30 cellular contexts compared by ENCODE assay signal in genomic region chr15:40293905-40294895, GRCh38. TPM values are rescaled to one million over a fixed set of nuclear protein-coding genes. Genes with fewer than 3 reads are reported as not detected.
DNase-seq lines count a peak whose midpoint lies in the region; ATAC-seq and TF ChIP-seq lines count a peak whose summit lies in the region.
"Had no signal": no experiment of that assay in that cellular context is flagged by ENCODE, and none has a peak within 500 bp of the region (broad histone marks: within the 10 kb centered on the region; RNA-seq: fewer than 3 reads in every experiment).

No MANE protein-coding gene starts in this region.

- DNase-seq in NCI-H2227 (lab: John Stamatoyannopoulos, UW; ENCODE audit: unreplicated experiment) (peak; percentile 69), NCI-H2227 treated with DMSO at 0.1 percent for 48 hours (lab: John Stamatoyannopoulos, UW) (no peak), lower lobe of right lung (peak; percentile 18), psoas muscle (peak; percentile 2 to 36), G401 (ENCODE audit: low spot score) (no peak), HUDEP-2 (lab: John Stamatoyannopoulos, UW; ENCODE audit: unreplicated experiment in 76 of 76) (no peak), EL (no peak)
- DNase-seq: activated CD4-positive, alpha-beta T cell treated with anti-CD3 and anti-CD28 coated beads, Interleukin-2, amount 10 ng/mL, durations not matched to agents 7 days and 5 days; CD4-positive, alpha-beta T cell; glutamatergic neuron; Kasumi-1; midbrain; naive B cell; NCI-H1436 treated with DMSO at 0.1 percent for 48 hours; NCI-H2081 treated with DMSO at 0.1 percent for 48 hours; NK-92 treated with Interleukin-12 subunit alpha and Interleukin-12 subunit beta, amount 100 ng/mL, for 24 hours; ovary; SK-N-SH; stimulated activated CD4-positive, alpha-beta T cell treated with anti-CD3 and anti-CD28 coated beads, Interleukin-2, amount 100 ng/mL, for 24 hours; uterus had no signal

- ATAC-seq in lower lobe of right lung, result no peak
- no peak for ATAC-seq in psoas muscle
- ATAC-seq: activated naive CD4-positive, alpha-beta T cell treated with anti-CD3 and anti-CD28 coated beads, Interleukin-2, amount 50 U/mL, for 72 hours; WTC11 had no signal

- peaks cover 2 to 6% (median 3%) of the 10 kb centered on the region in 5 experiments for H3K9me3 Mint-ChIP-seq in brain
- H3K9me3 Mint-ChIP-seq: activated CD4-positive, alpha-beta T cell treated with anti-CD3 and anti-CD28 coated beads, Interleukin-2, amount 10 ng/mL, durations not matched to agents 7 days and 5 days; activated naive CD4-positive, alpha-beta T cell treated with anti-CD3 and anti-CD28 coated beads, Interleukin-2, amount 50 U/mL, for 72 hours; CD4-positive, alpha-beta T cell; stimulated activated naive CD8-positive, alpha-beta T cell treated with anti-CD3 and anti-CD28 coated beads, Interleukin-15, Interleukin-2, amounts not matched to agents 100 ng/mL and 50 ng/mL, for 24 hours had no signal

- H3K27me3 ChIP-seq in lower lobe of right lung (ENCODE audit: low read depth) (peaks cover 7% of the 10 kb centered on the region), psoas muscle (ENCODE audit: insufficient read depth in 3 of 3, low read length in 2 of 3) (no peaks in the 10 kb centered on the region)
- H3K27me3 ChIP-seq: ovary, right atrium auricular region, uterus had no signal

- H3K4me1 Mint-ChIP-seq in brain, result peaks cover 66% of the 10 kb centered on the region
- H3K4me1 Mint-ChIP-seq: activated CD4-positive, alpha-beta T cell treated with anti-CD3 and anti-CD28 coated beads, Interleukin-2, amount 10 ng/mL, durations not matched to agents 7 days and 5 days had no signal

- H3K27ac Mint-ChIP-seq in brain, result peak overlapping the region in 4 of 5 experiments; percentile 41 to 93 (median 85)
- H3K27ac Mint-ChIP-seq: activated CD4-positive, alpha-beta T cell treated with anti-CD3 and anti-CD28 coated beads, Interleukin-2, amount 10 ng/mL, durations not matched to agents 7 days and 5 days; CD4-positive, alpha-beta T cell; naive B cell; stimulated activated naive CD8-positive, alpha-beta T cell treated with anti-CD3 and anti-CD28 coated beads, Interleukin-15, Interleukin-2, amounts not matched to agents 100 ng/mL and 50 ng/mL, for 24 hours; WTC11 had no signal

- intact Hi-C loops in lower lobe of right lung (cut with DNase I) (no loop called here), psoas muscle (cut with DNase I) (no loop called here)

- peaks cover 5% of the 10 kb centered on the region for H3K27me3 Mint-ChIP-seq in brain
- H3K27me3 Mint-ChIP-seq: activated CD4-positive, alpha-beta T cell treated with anti-CD3 and anti-CD28 coated beads, Interleukin-2, amount 10 ng/mL, durations not matched to agents 7 days and 5 days; CD4-positive, alpha-beta T cell; naive B cell; stimulated activated naive CD8-positive, alpha-beta T cell treated with anti-CD3 and anti-CD28 coated beads, Interleukin-15, Interleukin-2, amounts not matched to agents 100 ng/mL and 50 ng/mL, for 24 hours had no signal

- WGBS in psoas muscle, 3 donors, result 87 to 92% (median 88%) methylated on average over 20 of the region's 20 CpGs

- H3K27ac ChIP-seq in lower lobe of right lung, result no peak overlapping the region
- no peak overlapping the region for H3K27ac ChIP-seq in psoas muscle
- H3K27ac ChIP-seq: ovary, right atrium auricular region, thoracic aorta, uterus had no signal

- H3K4me1 ChIP-seq in lower lobe of right lung, result peaks cover 15% of the 10 kb centered on the region
- peaks cover 5% of the 10 kb centered on the region for H3K4me1 ChIP-seq in psoas muscle
- H3K4me1 ChIP-seq: uterus had no signal

- H3K36me3 ChIP-seq in lower lobe of right lung (peaks cover 31% of the 10 kb centered on the region), psoas muscle (ENCODE audit: insufficient read depth in 1 of 2, low read depth in 1 of 2) (no peaks in the 10 kb centered on the region)
- H3K36me3 ChIP-seq: ovary, right atrium auricular region, thoracic aorta, uterus had no signal

- H3K36me3 Mint-ChIP-seq in brain, result peaks cover 2% of the 10 kb centered on the region

- H3K4me3 ChIP-seq in lower lobe of right lung (no peak overlapping the region), psoas muscle (no peak overlapping the region)
- H3K4me3 ChIP-seq: ovary, right atrium auricular region, thoracic aorta, uterus had no signal

- in situ Hi-C loops in G401 (cut with HindIII; ENCODE audit: low sequenced_read_pairs), result no loop called here

- H3K9me3 ChIP-seq in lower lobe of right lung (no peaks in the 10 kb centered on the region), psoas muscle (no peaks in the 10 kb centered on the region)
- H3K9me3 ChIP-seq: ovary, right atrium auricular region, SK-N-SH, thoracic aorta, uterus had no signal

- H3K4me3 Mint-ChIP-seq in brain, result peak overlapping the region in 3 of 5 experiments; percentile 20 to 54 (median 38)
- H3K4me3 Mint-ChIP-seq: activated CD4-positive, alpha-beta T cell treated with anti-CD3 and anti-CD28 coated beads, Interleukin-2, amount 10 ng/mL, durations not matched to agents 7 days and 5 days; CD4-positive, alpha-beta T cell; naive B cell; stimulated activated naive CD8-positive, alpha-beta T cell treated with anti-CD3 and anti-CD28 coated beads, Interleukin-15, Interleukin-2, amounts not matched to agents 100 ng/mL and 50 ng/mL, for 24 hours; WTC11 had no signal

- TF ChIP-seq CTCF in brain (conservative IDR thresholded peaks at IDR 0.05), result no peak
- no peak for TF ChIP-seq CTCF in lower lobe of right lung (IDR thresholded peaks at IDR 0.05)
- TF ChIP-seq CTCF in psoas muscle (IDR thresholded peaks at IDR 0.05), result no peak

RNA-seq across cellular contexts. Expression of gene ANKRD63, which starts 11.3 kb away (rescaled TPM):
- polyA plus RNA-seq in brain (ENCODE audit: insufficient read depth, low read depth, low replicate concordance) (not detected), psoas muscle (not detected)
- total RNA-seq in lower lobe of right lung (not detected), psoas muscle (not detected)
- 8.4 and 14.9 TPM in 2 replicates for total RNA-seq in G401 (2014; rRNA removed; shearing (Covaris generic))
- total RNA-seq: activated naive CD4-positive, alpha-beta T cell treated with anti-CD3 and anti-CD28 coated beads, Interleukin-2, amount 50 U/mL, for 72 hours; CD4-positive, alpha-beta T cell; liver; NCI-H460; T-helper 1 cell treated with Interleukin-12 subunit alpha and Interleukin-12 subunit beta and Interleukin-4 antibody, amounts not matched to agents 30 ng/mL and 1 ng/mL, for 36 hours; thoracic aorta had no signal
- polyA plus RNA-seq: esophagus, liver, ovary, SK-N-SH had no signal

RNA-seq across cellular contexts. Expression of gene PLCB2, which starts 13.5 kb away (rescaled TPM):
- 3.9 TPM for polyA plus RNA-seq in brain (ENCODE audit: insufficient read depth, low read depth, low replicate concordance)
- 105 TPM for total RNA-seq in lower lobe of right lung
- total RNA-seq in psoas muscle, result 1 to 10 TPM; 1.7 to 4.6 (median 3.5) TPM
- 1 to 10 TPM in 2 of 3 donors, under 1 TPM in 1; 0.73 to 2.0 (median 1.6) TPM for polyA plus RNA-seq in psoas muscle
- total RNA-seq in G401 (2014; rRNA removed; shearing (Covaris generic)), result 99.6 and 145 TPM in 2 replicates

RNA-seq across cellular contexts. Expression of gene INAFM2, which starts 29.3 kb away (rescaled TPM):
- polyA plus RNA-seq in brain (ENCODE audit: insufficient read depth, low read depth, low replicate concordance) (9.5 TPM), psoas muscle (10 to 100 TPM in 1 of 3 donors, 1 to 10 TPM in 2; 5.8 to 14.5 (median 7.9) TPM)
- total RNA-seq in lower lobe of right lung (33.8 TPM), psoas muscle (10 to 100 TPM; 22.3 to 32.4 (median 28.9) TPM)
- total RNA-seq in G401 (2014; rRNA removed; shearing (Covaris generic)), result 203 TPM in 2 replicates

RNA-seq across cellular contexts. Expression of gene CCDC9B, which starts 46.5 kb away (rescaled TPM):
- polyA plus RNA-seq in brain (ENCODE audit: insufficient read depth, low read depth, low replicate concordance) (1.2 TPM), psoas muscle (10 to 100 TPM; 14.5 to 50.5 (median 23.2) TPM)
- total RNA-seq in lower lobe of right lung (71.4 TPM), psoas muscle (100 to 1,000 TPM in 3 of 4 donors, 10 to 100 TPM in 1; 87.0 to 161 (median 129) TPM)
- total RNA-seq in G401 (2014; rRNA removed; shearing (Covaris generic)), result 4.7 and 5.9 TPM in 2 replicates

RNA-seq across cellular contexts. Expression of gene PAK6, which starts 55.3 kb away (rescaled TPM):
- polyA plus RNA-seq in brain (ENCODE audit: insufficient read depth, low read depth, low replicate concordance) (8.8 TPM), psoas muscle (1 to 10 TPM in 1 of 3 donors, under 1 TPM in 2; 0.03 to 1.1 (median 0.47) TPM)
- total RNA-seq in lower lobe of right lung (5.6 TPM), psoas muscle (1 to 10 TPM in 2 of 4 donors, under 1 TPM in 2; 0.44 to 3.0 (median 1.2) TPM)
- total RNA-seq in G401 (2014; rRNA removed; shearing (Covaris generic)), result 1.8 TPM in 1 of 2 replicates, not detected in the other
- total RNA-seq: NCI-H460 had no signal

Comparison
In these comparisons a context has a peak if more than half of its experiments do, and no peak if none do; other contexts are left out.
1. DNase-seq: peak in NCI-H2227 (single experiment), lower lobe of right lung (single experiment) and psoas muscle (2 of 2); none in NCI-H2227 treated with DMSO at 0.1 percent for 48 hours (single experiment), G401 (single experiment), HUDEP-2 (0 of 76) and EL (single experiment).
2. RNA of gene PLCB2, which starts 13.5 kb away (total RNA-seq): 99.6 to 145 TPM in G401 and 105 TPM in lower lobe of right lung (single experiment); 1.7 to 4.6 TPM in psoas muscle; every median in the first group is over 10 times any median in the second.